In the genomic region with DNA sequence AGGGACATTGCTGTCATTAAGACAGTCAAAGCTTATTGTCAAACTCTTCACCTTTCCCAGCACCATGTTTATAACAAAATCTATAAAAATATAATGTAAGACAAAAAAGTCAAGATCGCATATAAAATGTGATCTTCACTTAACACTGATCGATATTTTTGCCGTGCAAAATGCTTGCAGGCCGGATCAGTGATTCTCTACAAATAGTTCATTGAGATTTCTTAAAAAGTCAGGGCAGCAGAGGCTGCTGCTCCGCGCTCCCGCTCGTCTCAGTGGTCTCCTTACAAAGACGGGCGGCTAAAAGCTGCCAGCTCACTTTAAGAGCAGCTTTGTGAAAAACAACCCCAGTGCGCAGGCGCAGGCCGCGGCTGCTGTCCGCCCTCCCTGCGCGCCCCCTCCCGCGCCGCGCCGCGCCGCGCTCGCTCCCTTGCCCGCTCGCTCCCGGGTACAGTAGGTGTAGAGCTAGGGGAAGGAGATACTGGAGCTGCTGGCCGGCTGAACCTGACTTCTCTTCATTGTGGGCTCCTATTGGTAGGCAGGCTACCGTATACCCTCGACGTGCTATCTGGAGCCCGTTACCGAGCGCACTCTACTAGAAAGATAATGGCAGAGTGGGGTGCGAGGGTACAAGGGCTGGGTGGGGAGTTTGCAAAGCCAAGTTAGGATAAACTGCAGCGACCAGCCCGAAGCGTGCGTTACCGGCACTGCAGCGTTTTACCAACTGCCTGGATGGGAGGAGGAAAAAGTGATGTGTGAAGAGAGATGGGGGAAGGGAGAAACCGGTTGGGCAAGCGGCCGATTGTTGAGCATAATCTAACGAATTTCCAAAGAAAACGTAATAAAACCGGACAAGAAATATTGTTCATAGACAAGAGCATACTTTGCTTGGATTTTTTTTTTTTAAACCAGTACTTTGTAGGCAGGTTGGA, we compare ENCODE assay signal across 1 cellular context.
TF ChIP-seq lines count a peak whose summit lies in the region.

A gene with protein sequence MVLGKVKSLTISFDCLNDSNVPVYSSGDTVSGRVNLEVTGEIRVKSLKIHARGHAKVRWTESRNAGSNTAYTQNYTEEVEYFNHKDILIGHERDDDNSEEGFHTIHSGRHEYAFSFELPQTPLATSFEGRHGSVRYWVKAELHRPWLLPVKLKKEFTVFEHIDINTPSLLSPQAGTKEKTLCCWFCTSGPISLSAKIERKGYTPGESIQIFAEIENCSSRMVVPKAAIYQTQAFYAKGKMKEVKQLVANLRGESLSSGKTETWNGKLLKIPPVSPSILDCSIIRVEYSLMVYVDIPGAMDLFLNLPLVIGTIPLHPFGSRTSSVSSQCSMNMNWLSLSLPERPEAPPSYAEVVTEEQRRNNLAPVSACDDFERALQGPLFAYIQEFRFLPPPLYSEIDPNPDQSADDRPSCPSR (minus strand): TSS at position 291 of the 929 bp plus-strand sequence. CDS start 225 bp downstream, at position 66.

TF ChIP-seq in IMR-90, 13 proteins besides CTCF, POLR2A, EP300 and RAD21 (continued from another document):
- TF ChIP-seq, protein P1, sequence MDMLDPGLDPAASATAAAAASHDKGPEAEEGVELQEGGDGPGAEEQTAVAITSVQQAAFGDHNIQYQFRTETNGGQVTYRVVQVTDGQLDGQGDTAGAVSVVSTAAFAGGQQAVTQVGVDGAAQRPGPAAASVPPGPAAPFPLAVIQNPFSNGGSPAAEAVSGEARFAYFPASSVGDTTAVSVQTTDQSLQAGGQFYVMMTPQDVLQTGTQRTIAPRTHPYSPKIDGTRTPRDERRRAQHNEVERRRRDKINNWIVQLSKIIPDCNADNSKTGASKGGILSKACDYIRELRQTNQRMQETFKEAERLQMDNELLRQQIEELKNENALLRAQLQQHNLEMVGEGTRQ (IDR thresholded peaks at IDR 0.05; ENCODE audit: low read depth, low read length), result no peak
- TF ChIP-seq SMC3 (IDR thresholded peaks at IDR 0.05; ENCODE audit: low read depth, low read length) (peak; percentile 1; the same call in 1 of the 2 replicates), MXI1 (IDR thresholded peaks at IDR 0.05; ENCODE audit: borderline replicate concordance, low read depth, low read length) (0 out of 2 replicates have a peak, but pooled peaks have one; percentile 35), MAZ (IDR thresholded peaks at IDR 0.05; ENCODE audit: borderline replicate concordance, low read depth, low read length) (peak; percentile 99), RFX5 (IDR thresholded peaks at IDR 0.05; ENCODE audit: low read depth, low read length) (no peak), BHLHE40 (IDR thresholded peaks at IDR 0.05; ENCODE audit: low read depth, low read length) (no peak)
- TF ChIP-seq, protein P2, sequence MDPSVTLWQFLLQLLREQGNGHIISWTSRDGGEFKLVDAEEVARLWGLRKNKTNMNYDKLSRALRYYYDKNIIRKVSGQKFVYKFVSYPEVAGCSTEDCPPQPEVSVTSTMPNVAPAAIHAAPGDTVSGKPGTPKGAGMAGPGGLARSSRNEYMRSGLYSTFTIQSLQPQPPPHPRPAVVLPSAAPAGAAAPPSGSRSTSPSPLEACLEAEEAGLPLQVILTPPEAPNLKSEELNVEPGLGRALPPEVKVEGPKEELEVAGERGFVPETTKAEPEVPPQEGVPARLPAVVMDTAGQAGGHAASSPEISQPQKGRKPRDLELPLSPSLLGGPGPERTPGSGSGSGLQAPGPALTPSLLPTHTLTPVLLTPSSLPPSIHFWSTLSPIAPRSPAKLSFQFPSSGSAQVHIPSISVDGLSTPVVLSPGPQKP (IDR thresholded peaks at IDR 0.05; ENCODE audit: borderline replicate concordance, low read depth, low read length), result no peak
TF ChIP-seq in IMR-90: peak in this region for 4.
